In genomic region chr11:46511352-46511751, GRCh38 we compare ENCODE assay signal across 24 cellular contexts.
"Had no signal": no experiment of that assay in that cellular context is flagged by ENCODE, and none has a peak within 500 bp of the region (broad histone marks: within the 10 kb centered on the region; RNA-seq: fewer than 3 reads in every experiment).

No MANE protein-coding gene starts in this region.

- H3K4me1 ChIP-seq: breast epithelium had no signal

- H3K9me3 Mint-ChIP-seq: activated B cell treated with CpG ODN at 0.5 μM for 24 hours; activated CD8-positive, alpha-beta T cell treated with anti-CD3 and anti-CD28 coated beads for 36 hours; activated naive CD8-positive, alpha-beta T cell treated with anti-CD3 and anti-CD28 coated beads, Interleukin-2, amount 10 ng/mL, durations not matched to agents 7 days and 5 days; activated T-helper 2 cell treated with anti-CD3 and anti-CD28 coated beads, Interferon-gamma antibody, Interleukin-2, Interleukin-4, amounts not matched to agents 10 μg/mL and 5 μg/mL and 100 μg/mL, durations not matched to agents 14 hours and 24 hours and 36 hours had no signal

- H3K4me3 Mint-ChIP-seq: activated B cell treated with CpG ODN at 0.5 μM for 24 hours; activated CD8-positive, alpha-beta T cell treated with anti-CD3 and anti-CD28 coated beads for 36 hours; activated naive CD8-positive, alpha-beta T cell treated with anti-CD3 and anti-CD28 coated beads, Interleukin-2, amount 10 ng/mL, durations not matched to agents 7 days and 5 days; T-helper 17 cell had no signal

- DNase-seq: activated B cell treated with CpG ODN at 0.5 μM for 24 hours; activated CD4-positive, alpha-beta T cell treated with anti-CD3 and anti-CD28 coated beads for 1 hour; activated CD4-positive, alpha-beta T cell treated with anti-CD3 and anti-CD28 coated beads, Interleukin-2, amount 50 U/mL, for 1 hour; activated CD8-positive, alpha-beta memory T cell treated with anti-CD3 and anti-CD28 coated beads, Interleukin-2, amount 50 U/mL, for 4 hours; activated CD8-positive, alpha-beta T cell treated with anti-CD3 and anti-CD28 coated beads for 36 hours; activated gamma-delta T cell treated with Interleukin-2 at 50 U/mL for 16 hours; activated naive CD4-positive, alpha-beta T cell treated with anti-CD3 and anti-CD28 coated beads, Interleukin-2, amount 50 U/mL, for 16 hours; activated naive CD8-positive, alpha-beta T cell treated with anti-CD3 and anti-CD28 coated beads, Interleukin-2, amount 10 ng/mL, durations not matched to agents 7 days and 5 days; adrenal gland; aorta; central memory CD4-positive, alpha-beta T cell; MG63; NCI-H1105; NCI-H1436; NCI-H1694 treated with DMSO at 0.1 percent for 48 hours; NCI-H2081; NCI-H524; PC-3; SHP77 treated with DMSO at 0.1 percent for 48 hours; T-helper 17 cell; T-helper 9 cell had no signal

- H3K27me3 ChIP-seq: adrenal gland, breast epithelium, MG63 had no signal

- H3K9me3 ChIP-seq: adrenal gland, breast epithelium, MG63 had no signal

- H3K27ac Mint-ChIP-seq: activated B cell treated with CpG ODN at 0.5 μM for 24 hours; activated CD8-positive, alpha-beta T cell treated with anti-CD3 and anti-CD28 coated beads for 36 hours; activated naive CD8-positive, alpha-beta T cell treated with anti-CD3 and anti-CD28 coated beads, Interleukin-2, amount 10 ng/mL, durations not matched to agents 7 days and 5 days; activated T-helper 2 cell treated with anti-CD3 and anti-CD28 coated beads, Interferon-gamma antibody, Interleukin-2, Interleukin-4, amounts not matched to agents 10 μg/mL and 5 μg/mL and 100 μg/mL, durations not matched to agents 14 hours and 24 hours and 36 hours had no signal

- H3K4me3 ChIP-seq: adrenal gland, breast epithelium, MG63 had no signal

- H3K27me3 Mint-ChIP-seq: activated B cell treated with CpG ODN at 0.5 μM for 24 hours; activated CD8-positive, alpha-beta T cell treated with anti-CD3 and anti-CD28 coated beads for 36 hours; activated naive CD8-positive, alpha-beta T cell treated with anti-CD3 and anti-CD28 coated beads, Interleukin-2, amount 10 ng/mL, durations not matched to agents 7 days and 5 days; T-helper 17 cell had no signal

- ATAC-seq: activated CD8-positive, alpha-beta T cell treated with anti-CD3 and anti-CD28 coated beads for 36 hours; PC-3; T-helper 17 cell had no signal

- H3K4me1 Mint-ChIP-seq: activated B cell treated with CpG ODN at 0.5 μM for 24 hours; activated naive CD8-positive, alpha-beta T cell treated with anti-CD3 and anti-CD28 coated beads, Interleukin-2, amount 10 ng/mL, durations not matched to agents 7 days and 5 days had no signal

- H3K36me3 ChIP-seq: breast epithelium had no signal

- FAIRE-seq: TTC549 had no signal

- H3K27ac ChIP-seq: adrenal gland, breast epithelium had no signal
